16 cellular contexts compared by ENCODE assay signal in genomic region chr13:83378901-83379300, GRCh38.
DNase-seq lines count a peak whose midpoint lies in the region; ATAC-seq and TF ChIP-seq lines count a peak whose summit lies in the region.
"Had no signal": no experiment of that assay in that cellular context is flagged by ENCODE, and none has a peak within 500 bp of the region (broad histone marks: within the 10 kb centered on the region; RNA-seq: fewer than 3 reads in every experiment).

No MANE protein-coding gene starts in this region.

- no peak overlapping the region for H3K27ac Mint-ChIP-seq in stimulated activated naive B cell treated with anti-CD40 and anti-IgM and Interleukin-4, amounts not matched to agents 10 μg/mL and 1 μg/mL and 100 μg/mL, for 72 hours
- H3K27ac Mint-ChIP-seq: CD4-positive, alpha-beta memory T cell had no signal

- no peaks in the 10 kb centered on the region for H3K27me3 Mint-ChIP-seq in stimulated activated naive B cell treated with anti-CD40 and anti-IgM and Interleukin-4, amounts not matched to agents 10 μg/mL and 1 μg/mL and 100 μg/mL, for 72 hours
- H3K27me3 Mint-ChIP-seq: CD4-positive, alpha-beta memory T cell had no signal

- TF ChIP-seq CTCF in AG10803 (conservative IDR thresholded peaks at IDR 0.05; ENCODE audit: low read length) (no peak), foreskin fibroblast (IDR thresholded peaks at IDR 0.05; ENCODE audit: low read depth, low read length) (no peak)

- peak; percentile 0 for DNase-seq in AG10803 (ENCODE audit: low read depth)
- DNase-seq in HCEC 1CT = peak; percentile 53
- peak; percentile 10 for DNase-seq in amniotic epithelial cell (ENCODE audit: low read depth)
- DNase-seq in foreskin fibroblast = peak; percentile 4 to 23
- DNase-seq in stimulated activated naive B cell treated with anti-CD40 and anti-IgM and Interleukin-4, amounts not matched to agents 10 μg/mL and 1 μg/mL and 100 μg/mL, for 72 hours = no peak
- DNase-seq: CD4-positive, alpha-beta memory T cell; DMS153; Karpas-422; MM.1S; NCI-H1092 treated with DMSO at 0.1 percent for 48 hours; NCI-H146; NCI-H2081; Peyer's patch had no signal

- H3K4me3 ChIP-seq in AG10803 (ENCODE audit: low read length) (no peak overlapping the region), foreskin fibroblast (ENCODE audit: low read depth in 1 of 2, low read length in 2 of 2) (no peak overlapping the region)
- H3K4me3 ChIP-seq: Peyer's patch had no signal

- H3K4me3 Mint-ChIP-seq in stimulated activated naive B cell treated with anti-CD40 and anti-IgM and Interleukin-4, amounts not matched to agents 10 μg/mL and 1 μg/mL and 100 μg/mL, for 72 hours = no peak overlapping the region
- H3K4me3 Mint-ChIP-seq: CD4-positive, alpha-beta memory T cell had no signal

- ATAC-seq in GM19023 (IDR thresholded peaks at IDR 0.05; ENCODE audit: unreplicated experiment) (no peak), HG03571 (IDR thresholded peaks at IDR 0.05; ENCODE audit: unreplicated experiment) (no peak)
- ATAC-seq in stimulated activated naive B cell treated with anti-CD40 and anti-IgM and Interleukin-4, amounts not matched to agents 10 μg/mL and 1 μg/mL and 100 μg/mL, for 72 hours (replicated peaks) = no peak
- ATAC-seq: Right ventricle myocardium inferior had no signal

- no peaks in the 10 kb centered on the region for H3K4me1 Mint-ChIP-seq in stimulated activated naive B cell treated with anti-CD40 and anti-IgM and Interleukin-4, amounts not matched to agents 10 μg/mL and 1 μg/mL and 100 μg/mL, for 72 hours
- H3K4me1 Mint-ChIP-seq: CD4-positive, alpha-beta memory T cell had no signal

- peaks cover 0 to 1% of the 10 kb centered on the region in 2 donors for H3K9me3 Mint-ChIP-seq in stimulated activated naive B cell treated with anti-CD40 and anti-IgM and Interleukin-4, amounts not matched to agents 10 μg/mL and 1 μg/mL and 100 μg/mL, for 72 hours

- H3K36me3 Mint-ChIP-seq in stimulated activated naive B cell treated with anti-CD40 and anti-IgM and Interleukin-4, amounts not matched to agents 10 μg/mL and 1 μg/mL and 100 μg/mL, for 72 hours = no peaks in the 10 kb centered on the region
- H3K36me3 Mint-ChIP-seq: CD4-positive, alpha-beta memory T cell had no signal
